Comparison of ENCODE assay signal across 2 cellular contexts in genomic region chr10:31908157-31908556, GRCh38.
A peak's percentile ranks its signal among the peaks of the same experiment; 100 is the strongest.
TF ChIP-seq lines count a peak whose summit lies in the region.

No MANE protein-coding gene starts in this region.

TF ChIP-seq in SK-N-SH, 30 proteins besides CTCF, POLR2A, EP300 and RAD21:
- TF ChIP-seq FOSL2 (IDR thresholded peaks at IDR 0.05; ENCODE audit: borderline replicate concordance, low read depth) (0 out of 2 replicates have a peak, but pooled peaks have one; percentile 4), MXI1 (IDR thresholded peaks at IDR 0.05; ENCODE audit: low read depth, low read length) (no peak)

TF ChIP-seq in SK-N-SH treated with all-trans-retinoic acid at 6 μM for 48 hours, 23 proteins besides CTCF, POLR2A, EP300 and RAD21:
- no peak for TF ChIP-seq TOX (CRISPR knock-in tag; IDR thresholded peaks at IDR 0.05; ENCODE audit: borderline replicate concordance)
